ENCODE assay signal across 9 cellular contexts in the genomic region with DNA sequence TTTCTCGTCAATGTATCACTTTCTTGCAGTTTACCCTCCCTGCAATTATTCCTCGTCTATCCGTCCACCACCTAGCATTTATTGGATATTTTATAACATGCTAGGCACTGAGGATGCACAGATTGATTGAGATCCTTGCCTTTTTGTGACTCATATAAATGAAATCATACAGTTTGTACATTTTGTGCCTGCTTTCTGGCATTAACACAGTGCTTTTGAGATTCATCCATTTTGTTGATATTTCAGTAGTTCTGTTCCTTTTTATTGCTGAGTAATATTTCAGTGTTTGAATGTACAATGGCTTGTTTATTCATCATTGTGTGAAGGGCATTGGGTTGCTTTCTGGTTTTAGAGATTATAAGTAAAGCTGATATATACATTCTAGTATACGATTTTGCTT. TPM values are rescaled to one million over a fixed set of nuclear protein-coding genes. Genes with fewer than 3 reads are reported as not detected.
DNase-seq lines count a peak whose midpoint lies in the region; ATAC-seq, FAIRE-seq and TF ChIP-seq lines count a peak whose summit lies in the region.
"Had no signal": no experiment of that assay in that cellular context is flagged by ENCODE, and none has a peak within 500 bp of the region (broad histone marks: within the 10 kb centered on the region; RNA-seq: fewer than 3 reads in every experiment).

No MANE protein-coding gene starts in this region.

- peak overlapping the region; percentile 72 for H3K9ac ChIP-seq in mucosa of stomach (ENCODE audit: low read length)

- H3K36me3 Mint-ChIP-seq in IgD-negative memory B cell: peaks cover 2% of the 10 kb centered on the region

- DNase-seq in ACHN (peak; percentile 4), bronchial epithelial cell (ENCODE audit: low read depth) (peak; percentile 25), NCI-H1105 (lab: John Stamatoyannopoulos, UW) (no peak), NCI-H226 (no peak), ureter (ENCODE audit: low spot score) (no peak)
- DNase-seq: cortex of kidney had no signal

- FAIRE-seq in bronchial epithelial cell (lab: Jason Lieb, UNC): no peak

- no peak for ATAC-seq in GM21526 (IDR thresholded peaks at IDR 0.05; ENCODE audit: low FRiP score, unreplicated experiment)

- H3K9me3 ChIP-seq in mucosa of stomach (ENCODE audit: control insufficient read depth, low read length): no peaks in the 10 kb centered on the region

- peak overlapping the region; percentile 80 to 98 (median 95) for H3K27ac Mint-ChIP-seq in IgD-negative memory B cell

- TF ChIP-seq CTCF in bronchial epithelial cell (IDR thresholded peaks at IDR 0.05; ENCODE audit: insufficient read depth, low read length, severe bottlenecking): no peak

- H3K36me3 ChIP-seq in bronchial epithelial cell (ENCODE audit: control insufficient read depth, insufficient read depth, low read length): no peaks in the 10 kb centered on the region
- H3K36me3 ChIP-seq in mucosa of stomach (ENCODE audit: control insufficient read depth, insufficient read depth, low read length): no peaks in the 10 kb centered on the region

- H3K27me3 Mint-ChIP-seq in IgD-negative memory B cell: peaks cover 6% of the 10 kb centered on the region

- peak overlapping the region; percentile 86 for H3K4me3 ChIP-seq in bronchial epithelial cell (ENCODE audit: low read depth, low read length)
- H3K4me3 ChIP-seq in mucosa of stomach (ENCODE audit: low read length): peak overlapping the region; percentile 75

- no peaks in the 10 kb centered on the region for H3K4me1 ChIP-seq in mucosa of stomach (ENCODE audit: control insufficient read depth, insufficient read depth, low read length)

- no peaks in the 10 kb centered on the region for H3K9me3 Mint-ChIP-seq in IgD-negative memory B cell

- peaks cover 9 to 22% (median 15%) of the 10 kb centered on the region in 3 donors for H3K4me1 Mint-ChIP-seq in IgD-negative memory B cell

- H3K27me3 ChIP-seq in bronchial epithelial cell (ENCODE audit: control insufficient read depth, insufficient read depth, low read length) (no peaks in the 10 kb centered on the region), mucosa of stomach (ENCODE audit: control insufficient read depth, insufficient read depth, low read length) (no peaks in the 10 kb centered on the region)

- in situ Hi-C loops in ACHN (cut with HindIII; ENCODE audit: low pct_ligation_motif_present, low pct_unique_long_range_greater_than_20kb, low sequenced_read_pairs): no loop called here

- peak overlapping the region; percentile 80 to 99 (median 98) for H3K4me3 Mint-ChIP-seq in IgD-negative memory B cell

RNA-seq across cellular contexts. Expression of a gene that starts 0.8 kb away (rescaled TPM):
- 2.7 TPM for polyA plus RNA-seq in IgD-negative memory B cell
- total RNA-seq in bronchial epithelial cell (9.7 and 10.6 TPM in 2 replicates), ureter (17.0 TPM)

Comparison
In these comparisons a context has a peak if more than half of its experiments do, and no peak if none do; other contexts are left out.
1. DNase-seq: peak in ACHN (single experiment) and bronchial epithelial cell (single experiment); none in NCI-H1105 (single experiment), NCI-H226 (single experiment) and ureter (single experiment).